In genomic region chr2:181886192-181886591, GRCh38 we compare ENCODE assay signal across 28 cellular contexts. TPM values are rescaled to one million over a fixed set of nuclear protein-coding genes. Genes with fewer than 3 reads are reported as not detected.
DNase-seq lines count a peak whose midpoint lies in the region; ATAC-seq and TF ChIP-seq lines count a peak whose summit lies in the region.
"Had no signal": no experiment of that assay in that cellular context is flagged by ENCODE, and none has a peak within 500 bp of the region (broad histone marks: within the 10 kb centered on the region; RNA-seq: fewer than 3 reads in every experiment).

No MANE protein-coding gene starts in this region.

- H3K9me3 ChIP-seq in breast epithelium, result no peaks in the 10 kb centered on the region
- H3K9me3 ChIP-seq in suprapubic skin, result no peaks in the 10 kb centered on the region
- no peaks in the 10 kb centered on the region for H3K9me3 ChIP-seq in right atrium auricular region
- H3K9me3 ChIP-seq: body of pancreas, esophagus muscularis mucosa, gastroesophageal sphincter, stomach, tibial nerve had no signal

- TF ChIP-seq POLR2A in breast epithelium (IDR thresholded peaks at IDR 0.05) (no peak), suprapubic skin (IDR thresholded peaks at IDR 0.05) (no peak)

- no peak overlapping the region for H3K4me3 ChIP-seq in breast epithelium
- H3K4me3 ChIP-seq in fibroblast of the aortic adventitia (ENCODE audit: low read depth, low read length), result no peak overlapping the region
- no peak overlapping the region for H3K4me3 ChIP-seq in suprapubic skin
- H3K4me3 ChIP-seq in right atrium auricular region, result no peak overlapping the region
- H3K4me3 ChIP-seq: body of pancreas, esophagus muscularis mucosa, gastroesophageal sphincter, stomach, tibial nerve had no signal

- intact Hi-C loops in MCF 10A (cut with micrococcal nuclease), result no loop called here
- intact Hi-C loops in breast epithelium (cut with DNase I; ENCODE audit: low total_unique reads), result no loop called here

- H3K4me1 ChIP-seq in breast epithelium, result peaks cover 0 to 7% of the 10 kb centered on the region in 2 donors
- H3K4me1 ChIP-seq in suprapubic skin, result no peaks in the 10 kb centered on the region
- peaks cover 0 to 11% of the 10 kb centered on the region in 2 donors for H3K4me1 ChIP-seq in right atrium auricular region

- 39% methylated on average over 4 of the region's 4 CpGs for WGBS in suprapubic skin

- no TSS peak for BruUV-seq in MCF 10A (replicated peaks; lab: Mats Ljungman, UMichigan)

- DNase-seq in MCF 10A (ENCODE audit: unreplicated experiment) (no peak), breast epithelium (ENCODE audit: low spot score in 2 of 2) (no peak), fibroblast of the aortic adventitia (ENCODE audit: low read depth) (peak; percentile 49), suprapubic skin (ENCODE audit: low spot score in 2 of 2) (no peak), 8988T (no peak), right atrium auricular region (ENCODE audit: low spot score) (no peak)
- DNase-seq: activated CD8-positive, alpha-beta T cell treated with anti-CD3 and anti-CD28 coated beads, Interleukin-2, amount 10 ng/mL, durations not matched to agents 7 days and 5 days; activated effector memory CD4-positive, alpha-beta T cell treated with Interleukin-2 at 50 U/mL for 16 hours; activated naive CD8-positive, alpha-beta T cell treated with anti-CD3 and anti-CD28 coated beads for 36 hours; activated T-cell treated with anti-CD3 and anti-CD28 coated beads for 4 hours; AML-193; body of pancreas; CD4-positive, alpha-beta T cell; effector memory CD4-positive, alpha-beta T cell; hippocampal formation; mesendoderm; NCI-H1105 treated with DMSO at 0.1 percent for 48 hours; NCI-H2029; NCI-H2227 treated with DMSO at 0.1 percent for 48 hours; NCI-H69; occipital lobe; stimulated activated CD4-positive, alpha-beta T cell treated with anti-CD3 and anti-CD28 coated beads, Interleukin-2, amount 100 ng/mL, for 24 hours; stomach had no signal

- H3K27ac ChIP-seq in breast epithelium, result no peak overlapping the region
- H3K27ac ChIP-seq in suprapubic skin, result peak overlapping the region; percentile 21
- no peak overlapping the region for H3K27ac ChIP-seq in right atrium auricular region
- H3K27ac ChIP-seq: esophagus muscularis mucosa, gastroesophageal sphincter, stomach had no signal

- TF ChIP-seq CTCF in MCF 10A (IDR thresholded peaks at IDR 0.05; ENCODE audit: unreplicated experiment), result no peak
- no peak for TF ChIP-seq CTCF in breast epithelium (IDR thresholded peaks at IDR 0.05)
- no peak for TF ChIP-seq CTCF in brain (conservative IDR thresholded peaks at IDR 0.05)
- TF ChIP-seq CTCF in fibroblast of the aortic adventitia (IDR thresholded peaks at IDR 0.05; ENCODE audit: insufficient read depth, low read length), result no peak
- no peak for TF ChIP-seq CTCF in suprapubic skin (IDR thresholded peaks at IDR 0.05)
- TF ChIP-seq CTCF in right atrium auricular region (IDR thresholded peaks at IDR 0.05), result no peak

- TF ChIP-seq EP300 in suprapubic skin (IDR thresholded peaks at IDR 0.05), result no peak

- H3K36me3 ChIP-seq in breast epithelium (no peaks in the 10 kb centered on the region), suprapubic skin (no peaks in the 10 kb centered on the region), right atrium auricular region (no peaks in the 10 kb centered on the region)
- H3K36me3 ChIP-seq: esophagus muscularis mucosa, gastroesophageal sphincter, stomach, tibial nerve had no signal

- H3K27me3 Mint-ChIP-seq in MCF 10A (ENCODE audit: insufficient read depth, unreplicated experiment), result no peaks in the 10 kb centered on the region
- peaks cover 3% of the 10 kb centered on the region for H3K27me3 Mint-ChIP-seq in brain

- H3K36me3 Mint-ChIP-seq in MCF 10A (ENCODE audit: insufficient read depth, unreplicated experiment) (no peaks in the 10 kb centered on the region), brain (no peaks in the 10 kb centered on the region)
- H3K36me3 Mint-ChIP-seq: activated naive CD8-positive, alpha-beta T cell treated with anti-CD3 and anti-CD28 coated beads for 36 hours had no signal

- H3K4me3 Mint-ChIP-seq in MCF 10A (ENCODE audit: unreplicated experiment) (no peak overlapping the region), brain (peak overlapping the region in 2 of 5 experiments; percentile 8 to 55)
- H3K4me3 Mint-ChIP-seq: activated CD8-positive, alpha-beta T cell treated with anti-CD3 and anti-CD28 coated beads, Interleukin-2, amount 10 ng/mL, durations not matched to agents 7 days and 5 days; activated naive CD8-positive, alpha-beta T cell treated with anti-CD3 and anti-CD28 coated beads for 36 hours; CD4-positive, alpha-beta T cell had no signal

- no peak for ATAC-seq in HG02840 (IDR thresholded peaks at IDR 0.05; ENCODE audit: low FRiP score, unreplicated experiment)
- ATAC-seq: activated CD8-positive, alpha-beta T cell treated with anti-CD3 and anti-CD28 coated beads, Interleukin-2, amount 10 ng/mL, durations not matched to agents 7 days and 5 days; body of pancreas; gastroesophageal sphincter had no signal

- POLR2A ChIA-PET in MCF 10A (lab: Yijun Ruan, JAX), result interaction anchor here (0.7 to 1.4 kb wide), 3 partner anchors 14 to 191 kb away, joined by 3 read pairs; no protein-coding TSS in a partner anchor

- H3K4me1 Mint-ChIP-seq in MCF 10A (ENCODE audit: insufficient read depth, unreplicated experiment), result peaks cover 19% of the 10 kb centered on the region
- H3K4me1 Mint-ChIP-seq in brain, result peaks cover 26% of the 10 kb centered on the region

- H3K27ac Mint-ChIP-seq in MCF 10A (ENCODE audit: low read depth, unreplicated experiment), result peak overlapping the region; percentile 42
- H3K27ac Mint-ChIP-seq in brain, result peak overlapping the region in 3 of 5 experiments; percentile 11 to 72 (median 37)
- H3K27ac Mint-ChIP-seq: activated CD8-positive, alpha-beta T cell treated with anti-CD3 and anti-CD28 coated beads, Interleukin-2, amount 10 ng/mL, durations not matched to agents 7 days and 5 days; activated naive CD8-positive, alpha-beta T cell treated with anti-CD3 and anti-CD28 coated beads for 36 hours; CD4-positive, alpha-beta T cell had no signal

- H3K27me3 ChIP-seq in breast epithelium (no peaks in the 10 kb centered on the region), suprapubic skin (no peaks in the 10 kb centered on the region), right atrium auricular region (no peaks in the 10 kb centered on the region)
- H3K27me3 ChIP-seq: body of pancreas, esophagus muscularis mucosa, gastroesophageal sphincter, stomach, tibial nerve had no signal

- H3K9me3 Mint-ChIP-seq in MCF 10A (ENCODE audit: unreplicated experiment) (no peaks in the 10 kb centered on the region), brain (no peaks in the 10 kb centered on the region)
- H3K9me3 Mint-ChIP-seq: activated naive CD8-positive, alpha-beta T cell treated with anti-CD3 and anti-CD28 coated beads for 36 hours; CD4-positive, alpha-beta T cell had no signal

- CTCF ChIA-PET in MCF 10A (lab: Yijun Ruan, JAX), result interaction anchor here (0.6 to 1.6 kb wide), 2 partner anchors 9 to 139 kb away, joined by 3 to 4 read pairs; no protein-coding TSS in a partner anchor

RNA-seq across cellular contexts. Expression of gene ITPRID2, which starts 5.3 kb away (rescaled TPM):
- total RNA-seq in MCF 10A (2022) (108 and 114 TPM in 2 replicates), breast epithelium (100 to 1,000 TPM in 1 of 3 donors, 10 to 100 TPM in 2; 67.2 to 170 (median 98.9) TPM), fibroblast of the aortic adventitia (ENCODE audit: low replicate concordance) (101 and 286 TPM in 2 replicates), suprapubic skin (100 to 1,000 TPM; 172 to 288 (median 242) TPM), right atrium auricular region (10 to 100 TPM; 52.0 to 56.5 TPM)
- 14.7 TPM for polyA plus RNA-seq in brain (ENCODE audit: insufficient read depth, low read depth, low replicate concordance)
